ENCODE assay signal across 16 cellular contexts in genomic region chr10:29631049-29631339, GRCh38. TPM values are rescaled to one million over a fixed set of nuclear protein-coding genes. Genes with fewer than 3 reads are reported as not detected.
DNase-seq lines count a peak whose midpoint lies in the region; ATAC-seq, FAIRE-seq and TF ChIP-seq lines count a peak whose summit lies in the region.
"Had no signal": no experiment of that assay in that cellular context is flagged by ENCODE, and none has a peak within 500 bp of the region (broad histone marks: within the 10 kb centered on the region; RNA-seq: fewer than 3 reads in every experiment).

No MANE protein-coding gene starts in this region.

- TF ChIP-seq CTCF in RWPE1 (conservative IDR thresholded peaks at IDR 0.05; ENCODE audit: low read depth) (no peak), H1 (IDR thresholded peaks at IDR 0.05; ENCODE audit: control extremely low read depth in 1 of 3, insufficient read depth in 1 of 3, low read depth in 1 of 3, low read length in 3 of 3) (no peak), nephron (IDR thresholded peaks at IDR 0.05; ENCODE audit: unreplicated experiment in 3 of 3) (no peak)

- ATAC-seq in activated T-helper 17 cell treated with anti-CD3 and anti-CD28 coated beads, Interleukin-2, amount 50 U/mL, for 72 hours (replicated peaks): no peak
- ATAC-seq in GM19463 (IDR thresholded peaks at IDR 0.05; ENCODE audit: unreplicated experiment): no peak
- ATAC-seq in GM21529 (IDR thresholded peaks at IDR 0.05; ENCODE audit: unreplicated experiment): no peak

- H3K79me2 ChIP-seq in H1 (ENCODE audit: control insufficient read depth in 1 of 2, insufficient read depth in 2 of 2, low read length in 2 of 2): peaks cover 0 to 4% of the 10 kb centered on the region in 2 experiments; a peak in 2 of 4 replicates

- H3K9me3 ChIP-seq in H1 (ENCODE audit: insufficient read depth in 2 of 2, low read depth in 1 of 2, low read length in 1 of 2) (no peaks in the 10 kb centered on the region), thymus (ENCODE audit: control insufficient read depth) (no peaks in the 10 kb centered on the region)
- H3K9me3 ChIP-seq: BLaER1 had no signal

- H3K27ac ChIP-seq in RWPE1: peak overlapping the region; percentile 76
- H3K27ac ChIP-seq in H1 (ENCODE audit: low read depth, low read length): no peak overlapping the region
- peak overlapping the region; percentile 8 for H3K27ac ChIP-seq in thymus (ENCODE audit: low read depth)
- H3K27ac ChIP-seq: BLaER1 had no signal

- H3K14ac ChIP-seq in H1 (ENCODE audit: insufficient read length): no peak overlapping the region

- no peak overlapping the region for H2BK120ac ChIP-seq in H1 (replicated peaks; ENCODE audit: low read depth, low read length)

- H2BK15ac ChIP-seq in H1 (ENCODE audit: low read length): no peak overlapping the region

- no peak for TF ChIP-seq POLR2A in H1 (IDR thresholded peaks at IDR 0.05; ENCODE audit: control extremely low read depth in 1 of 2, low read depth in 2 of 2, low read length in 2 of 2)

- H3K36me3 Mint-ChIP-seq in nephron (ENCODE audit: low read depth): peaks cover 8% of the 10 kb centered on the region
- H3K36me3 Mint-ChIP-seq in activated T-helper 17 cell treated with anti-CD3 and anti-CD28 coated beads, Interleukin-2, amount 50 U/mL, for 72 hours (ENCODE audit: low read depth): no peaks in the 10 kb centered on the region

- no peak overlapping the region for H3K4me2 ChIP-seq in H1 (ENCODE audit: insufficient read depth in 1 of 2, low read depth in 2 of 2, low read length in 2 of 2)
- H3K4me2 ChIP-seq: BLaER1 had no signal

- H3K18ac ChIP-seq in H1 (ENCODE audit: extremely low read depth, low read length): 0 out of 2 replicates have a peak overlapping the region, but pooled peaks have one; percentile 24

- no peak overlapping the region for H3K9ac ChIP-seq in H1 (replicated peaks in 1 of 4; ENCODE audit: extremely low read depth in 1 of 4, low read depth in 3 of 4, low read length in 3 of 4)
- H3K9ac ChIP-seq: BLaER1 had no signal

- peak overlapping the region; percentile 52 for H4K91ac ChIP-seq in H1 (replicated peaks; ENCODE audit: insufficient read length, low read length)

- H3K23me2 ChIP-seq in H1 (ENCODE audit: low read depth, low read length): no peaks in the 10 kb centered on the region

- no peak for TF ChIP-seq RAD21 in H1 (IDR thresholded peaks at IDR 0.05 in 1 of 2, conservative IDR thresholded peaks at IDR 0.05 in 1 of 2; ENCODE audit: low read depth in 2 of 2, low read length in 2 of 2)

- 0 out of 2 replicates have a peak, but pooled peaks cover 2% of the 10 kb centered on the region for H3K79me1 ChIP-seq in H1 (ENCODE audit: low read depth, low read length)

- POLR2A ChIA-PET in RWPE1 (lab: Yijun Ruan, JAX; ENCODE audit: low non-redundant PET) (interaction anchor here (0.9 kb wide), 1 partner anchor 104 kb away, joined by 3 read pairs; no protein-coding TSS in a partner anchor), H1 (lab: Charles Lee; ENCODE audit: partially characterized antibody) (no interaction called here)

- no peak overlapping the region for H3K4ac ChIP-seq in H1 (replicated peaks; ENCODE audit: insufficient read length, low read depth, low read length)

- H2BK12ac ChIP-seq in H1 (ENCODE audit: low read depth, low read length): no peak overlapping the region

- H3K27me3 Mint-ChIP-seq in nephron (ENCODE audit: low read depth): no peaks in the 10 kb centered on the region
- H3K27me3 Mint-ChIP-seq in activated T-helper 17 cell treated with anti-CD3 and anti-CD28 coated beads, Interleukin-2, amount 50 U/mL, for 72 hours: no peaks in the 10 kb centered on the region

- no peak for FAIRE-seq in H1 (lab: Jason Lieb, UNC)
- FAIRE-seq: endometrium had no signal

- peaks cover 68% of the 10 kb centered on the region for H3K4me1 Mint-ChIP-seq in nephron
- peaks cover 33% of the 10 kb centered on the region for H3K4me1 Mint-ChIP-seq in activated T-helper 17 cell treated with anti-CD3 and anti-CD28 coated beads, Interleukin-2, amount 50 U/mL, for 72 hours

- H3K36me3 ChIP-seq in H1 (ENCODE audit: control insufficient read depth in 2 of 4, insufficient read depth in 4 of 4, low read length in 3 of 4) (no peaks in the 10 kb centered on the region), thymus (ENCODE audit: control insufficient read depth, insufficient read depth) (no peaks in the 10 kb centered on the region)
- H3K36me3 ChIP-seq: BLaER1 had no signal

- H3K4me1 ChIP-seq in H1 (replicated peaks in 1 of 4; ENCODE audit: control insufficient read depth in 3 of 4, insufficient read depth in 4 of 4, low read length in 3 of 4): peaks cover 7 to 13% (median 11%) of the 10 kb centered on the region in 4 experiments; a peak in 5 of 7 replicates
- H3K4me1 ChIP-seq in thymus (ENCODE audit: control insufficient read depth, insufficient read depth, low read length): no peaks in the 10 kb centered on the region

- H4K8ac ChIP-seq in H1 (ENCODE audit: extremely low read depth, insufficient read depth, low read length): no peak overlapping the region

- peak overlapping the region in 2 of 3 experiments; percentile 76 to 77 for H3K4me3 Mint-ChIP-seq in nephron
- H3K4me3 Mint-ChIP-seq in activated T-helper 17 cell treated with anti-CD3 and anti-CD28 coated beads, Interleukin-2, amount 50 U/mL, for 72 hours: no peak overlapping the region

- DNase-seq in RWPE1 (ENCODE audit: low spot score) (no peak), H1 (ENCODE audit: low read depth in 1 of 2, low spot score in 2 of 2) (peak in 1 of 2 experiments; percentile 28), epidermal melanocyte (ENCODE audit: insufficient read length, low spot score) (no peak)
- DNase-seq: activated CD4-positive, alpha-beta T cell treated with anti-CD3 and anti-CD28 coated beads for 48 hours; central memory CD4-positive, alpha-beta T cell; NCI-H1436; NCI-H226; substantia nigra; T-helper 9 cell had no signal

- H2BK20ac ChIP-seq in H1 (ENCODE audit: low read length): 0 out of 2 replicates have a peak overlapping the region, but pooled peaks have one; percentile 34

- H4K20me1 ChIP-seq in H1 (replicated peaks in 1 of 2; ENCODE audit: control insufficient read depth in 1 of 2, insufficient read depth in 2 of 2, low read length in 2 of 2): no peaks in the 10 kb centered on the region

- H3K9me3 Mint-ChIP-seq in nephron: no peaks in the 10 kb centered on the region
- H3K9me3 Mint-ChIP-seq in activated T-helper 17 cell treated with anti-CD3 and anti-CD28 coated beads, Interleukin-2, amount 50 U/mL, for 72 hours: no peaks in the 10 kb centered on the region

- no peak overlapping the region for H4K5ac ChIP-seq in H1 (ENCODE audit: insufficient read length, low read depth, low read length)

- TF ChIP-seq EP300 in H1 (IDR thresholded peaks at IDR 0.05; ENCODE audit: borderline replicate concordance in 1 of 2, low read depth in 2 of 2, low read length in 2 of 2): no peak

- CTCF ChIA-PET in RWPE1 (lab: Yijun Ruan, JAX) (no interaction called here), H1 (lab: Charles Lee; ENCODE audit: partially characterized antibody) (no interaction called here)

- H2AFZ ChIP-seq in H1 (ENCODE audit: low read length): no peak overlapping the region

- no peak overlapping the region; the same call in 1 of the 2 replicates for H2BK5ac ChIP-seq in H1 (ENCODE audit: low read depth, low read length)

- WGBS in H1 (ENCODE audit: extremely low coverage in 1 of 2, insufficient coverage in 1 of 2, insufficient read length in 1 of 2, insufficient replicate concordance in 2 of 2, low coverage in 1 of 2, low lambda C conversion rate in 2 of 2, missing lambda C conversion rate in 1 of 2), 2 experiments: 96% methylated on average over 4 of the region's 4 CpGs; no CpG with 5 or more reads in 1 of the 2 experiments
- WGBS in thymus: 96% methylated on average over 4 of the region's 4 CpGs

- H3K56ac ChIP-seq in H1 (replicated peaks; ENCODE audit: insufficient read length, low read depth, low read length): no peak overlapping the region

- H3K27me3 ChIP-seq in H1 (replicated peaks in 1 of 4; ENCODE audit: control insufficient read depth in 3 of 4, extremely low read depth in 1 of 4, insufficient read depth in 3 of 4, low read length in 3 of 4): no peaks in the 10 kb centered on the region
- H3K27me3 ChIP-seq in thymus (ENCODE audit: control insufficient read depth, insufficient read depth): no peaks in the 10 kb centered on the region
- H3K27me3 ChIP-seq: BLaER1 had no signal

- no peak overlapping the region for H2AK5ac ChIP-seq in H1 (ENCODE audit: low read depth, low read length)

- no peak overlapping the region for H3K4me3 ChIP-seq in H1 (ENCODE audit: extremely low read depth in 1 of 4, insufficient read depth in 2 of 4, low read depth in 3 of 4, low read length in 4 of 4)
- H3K4me3 ChIP-seq in thymus (ENCODE audit: low read length): no peak overlapping the region
- H3K4me3 ChIP-seq: BLaER1 had no signal

- no peak overlapping the region for H3K23ac ChIP-seq in H1 (ENCODE audit: insufficient read length)

- H3K27ac Mint-ChIP-seq in nephron: peak overlapping the region in 2 of 3 experiments; percentile 45 to 65
- no peak overlapping the region for H3K27ac Mint-ChIP-seq in activated T-helper 17 cell treated with anti-CD3 and anti-CD28 coated beads, Interleukin-2, amount 50 U/mL, for 72 hours

TF ChIP-seq in H1, 55 proteins besides CTCF, POLR2A, EP300 and RAD21 (continues in another document):
- TF ChIP-seq E2F6 (IDR thresholded peaks at IDR 0.05) (no peak), RFX5 (IDR thresholded peaks at IDR 0.05; ENCODE audit: borderline replicate concordance, low read depth, low read length) (no peak), CHD2 (IDR thresholded peaks at IDR 0.05; ENCODE audit: low read length) (no peak), CREB1 (IDR thresholded peaks at IDR 0.05) (no peak), POU5F1 (IDR thresholded peaks at IDR 0.05; ENCODE audit: low read depth, low read length) (no peak), KDM5A (IDR thresholded peaks at IDR 0.05; ENCODE audit: low read length) (no peak)

RNA-seq across cellular contexts. Expression of gene SVIL, which starts 3.8 kb away (rescaled TPM):
- total RNA-seq in H1 (2021; fragmentation: NEBNext Ultra II Directional; extraction: Animal tissue kit (Norgen Biotek cat#: 25700)): 15.4 and 16.0 TPM in 2 replicates
- polyA plus RNA-seq in H1 (2011; rRNA removed) (4.3 and 4.7 TPM in 2 replicates), thymus (25.8 TPM)
- polyA plus RNA-seq in H1 (2011; cell fraction: cytosol; rRNA removed): 5.3 TPM
- polyA plus RNA-seq in H1 (2011; cell fraction: nucleus; rRNA removed): 18.4 TPM
- 11.8 to 19.5 TPM (median 12.7 TPM) in 4 replicates for polyA plus RNA-seq in H1 (2012, experiment 1 of 2)
- polyA plus RNA-seq in H1 (2012, experiment 2 of 2): 0.76 TPM
- polyA plus RNA-seq in H1 (2013, experiment 1 of 2): 14.1 TPM
- 13.6 TPM for polyA plus RNA-seq in H1 (2013, experiment 2 of 2)
- 12.4 and 14.0 TPM in 2 replicates for polyA minus RNA-seq in H1 (2011; rRNA and poly(A)+ RNA removed)
- 14.7 TPM for polyA minus RNA-seq in H1 (2011; cell fraction: cytosol; rRNA and poly(A)+ RNA removed)
- 18.8 TPM for polyA minus RNA-seq in H1 (2011; cell fraction: nucleus; rRNA and poly(A)+ RNA removed)
- 10 to 100 TPM; 10.7 to 16.2 TPM for total RNA-seq in activated T-helper 17 cell treated with anti-CD3 and anti-CD28 coated beads, Interleukin-2, amount 50 U/mL, for 72 hours
